Comparison of ENCODE assay signal across 20 cellular contexts in genomic region chr6:139545474-139546116, GRCh38.
DNase-seq lines count a peak whose midpoint lies in the region; ATAC-seq, FAIRE-seq and TF ChIP-seq lines count a peak whose summit lies in the region.
"Had no signal": no experiment of that assay in that cellular context is flagged by ENCODE, and none has a peak within 500 bp of the region (broad histone marks: within the 10 kb centered on the region; RNA-seq: fewer than 3 reads in every experiment).

No MANE protein-coding gene starts in this region.

- H3K27me3 ChIP-seq in IMR-90 (ENCODE audit: control insufficient read depth, insufficient read depth, low read length) (no peaks in the 10 kb centered on the region), astrocyte (ENCODE audit: insufficient read depth, low read length) (no peaks in the 10 kb centered on the region), spleen (replicated peaks in 1 of 7) (no peaks in the 10 kb centered on the region), PC-3 (ENCODE audit: low read length) (no peaks in the 10 kb centered on the region)
- H3K27me3 ChIP-seq: BE2C, heart left ventricle, tibial nerve had no signal

- H3K36me3 ChIP-seq in IMR-90 (ENCODE audit: control insufficient read depth, insufficient read depth, low read length) (no peaks in the 10 kb centered on the region), astrocyte (ENCODE audit: insufficient read depth, low read length) (no peaks in the 10 kb centered on the region), spleen (no peaks in the 10 kb centered on the region), PC-3 (ENCODE audit: low read depth, low read length) (no peaks in the 10 kb centered on the region)
- H3K36me3 ChIP-seq: BE2C, heart left ventricle, tibial nerve had no signal

- in situ Hi-C loops in IMR-90 (cut with MboI; ENCODE audit: low sequenced_read_pairs), result no loop called here

- TF ChIP-seq POLR2A in IMR-90 (IDR thresholded peaks at IDR 0.05; ENCODE audit: low read depth, low read length) (no peak), spleen (IDR thresholded peaks at IDR 0.05) (no peak), GM12891 (IDR thresholded peaks at IDR 0.05; ENCODE audit: low read depth, low read length) (no peak)

- no peak for TF ChIP-seq RAD21 in IMR-90 (IDR thresholded peaks at IDR 0.05; ENCODE audit: low read length)

- TF ChIP-seq CTCF in IMR-90 (conservative IDR thresholded peaks at IDR 0.05; ENCODE audit: low read depth, low read length) (no peak), astrocyte (IDR thresholded peaks at IDR 0.05; ENCODE audit: insufficient read depth, low read depth, low read length) (no peak), spleen (IDR thresholded peaks at IDR 0.05 in 8 of 11, conservative IDR thresholded peaks at IDR 0.05 in 3 of 11) (no peak), PC-3 (conservative IDR thresholded peaks at IDR 0.05; ENCODE audit: low read depth, low read length) (no peak)

- no peaks in the 10 kb centered on the region for H3K9me2 ChIP-seq in PC-3 (replicated peaks; ENCODE audit: low read length)

- POLR2A ChIA-PET in IMR-90 (lab: Charles Lee; ENCODE audit: unreplicated experiment), result no interaction called here
- POLR2A ChIA-PET in PC-3 (lab: Charles Lee; ENCODE audit: unreplicated experiment), result no interaction called here

- peak overlapping the region; percentile 17 to 41; a peak in 3 of 4 replicates for H4K8ac ChIP-seq in IMR-90 (ENCODE audit: low read depth in 2 of 2, low read length in 2 of 2)

- H3K4me1 Mint-ChIP-seq in astrocyte (ENCODE audit: low read depth, unreplicated experiment), result peaks cover 5% of the 10 kb centered on the region

- H3K4me2 ChIP-seq in IMR-90 (ENCODE audit: low read depth, low read length) (peak overlapping the region; percentile 68), astrocyte (ENCODE audit: low read length) (no peak overlapping the region), PC-3 (ENCODE audit: low read length) (no peak overlapping the region)

- ATAC-seq in IMR-90 (ENCODE audit: low read depth) (peak; percentile 67), left colon (peak; percentile 29), HG02970 (IDR thresholded peaks at IDR 0.05; ENCODE audit: low FRiP score, unreplicated experiment) (no peak), PC-3 (no peak)
- ATAC-seq: heart left ventricle, T-cell had no signal

- H3K9me3 ChIP-seq in IMR-90 (ENCODE audit: control insufficient read depth, insufficient read depth, low read length) (no peaks in the 10 kb centered on the region), astrocyte (ENCODE audit: insufficient read depth, low read depth, low read length) (no peaks in the 10 kb centered on the region), spleen (no peaks in the 10 kb centered on the region), PC-3 (ENCODE audit: low read length) (no peaks in the 10 kb centered on the region)
- H3K9me3 ChIP-seq: BE2C, heart left ventricle, tibial nerve had no signal

- no TSS peak for BruUV-seq in IMR-90 (replicated peaks; lab: Mats Ljungman, UMichigan)
- BruUV-seq in PC-3 (replicated peaks; lab: Mats Ljungman, UMichigan), result no TSS peak

- H2AK5ac ChIP-seq in IMR-90 (ENCODE audit: low read depth, low read length), result 0 out of 2 replicates have a peak overlapping the region, but pooled peaks have one; percentile 68

- dilution Hi-C loops in IMR-90 (cut with HindIII; ENCODE audit: low sequenced_read_pairs, unreplicated experiment), result no loop called here

- H3K36me3 Mint-ChIP-seq in astrocyte (ENCODE audit: low read depth, unreplicated experiment), result no peaks in the 10 kb centered on the region
- H3K36me3 Mint-ChIP-seq: activated naive CD4-positive, alpha-beta T cell treated with anti-CD3 and anti-CD28 coated beads, Interleukin-2, amount 50 U/mL, for 24 hours; T-cell had no signal

- CTCF ChIA-PET in IMR-90 (lab: Yijun Ruan, JAX) (no interaction called here), PC-3 (lab: Charles Lee) (no interaction called here)

- DNase-seq in IMR-90 (no peak), astrocyte (ENCODE audit: low read depth) (peak; percentile 40), left colon (no peak), spleen (no peak), PC-3 (no peak), GM12891 (ENCODE audit: insufficient read length, low spot score) (no peak), NCI-H1105 treated with DMSO at 0.1 percent for 48 hours (lab: John Stamatoyannopoulos, UW) (no peak)
- DNase-seq: activated CD8-positive, alpha-beta memory T cell treated with anti-CD3 and anti-CD28 coated beads, Interleukin-2, amount 50 U/mL, for 48 hours; BE2C; central memory CD4-positive, alpha-beta T cell; DMS 273 treated with DMSO at 0.1 percent for 48 hours; heart left ventricle; NCI-H2081 treated with DMSO at 0.1 percent for 48 hours; NCI-H526 treated with DMSO at 0.1 percent for 48 hours; stimulated activated CD4-positive, alpha-beta T cell treated with anti-CD3 and anti-CD28 coated beads, Interleukin-2, amount 100 ng/mL, for 24 hours; T-cell had no signal

- H3K27ac ChIP-seq in IMR-90 (ENCODE audit: insufficient read depth, low read length) (peak overlapping the region; percentile 29; the same call in 1 of the 2 replicates), astrocyte (ENCODE audit: low read depth, low read length) (no peak overlapping the region), spleen (peak overlapping the region in 6 of 8 donors; percentile 30 to 60 (median 44)), PC-3 (ENCODE audit: low read length) (no peak overlapping the region)

- peak overlapping the region; percentile 75; the same call in 1 of the 2 replicates for H2BK20ac ChIP-seq in IMR-90 (ENCODE audit: low read depth, low read length)

- H3K79me2 ChIP-seq in astrocyte (ENCODE audit: insufficient read depth, low read length) (no peaks in the 10 kb centered on the region), PC-3 (ENCODE audit: low read length) (no peaks in the 10 kb centered on the region)

- H3K4me1 ChIP-seq in IMR-90 (ENCODE audit: control insufficient read depth, insufficient read depth, low read length), result peaks cover 17% of the 10 kb centered on the region
- H3K4me1 ChIP-seq in astrocyte (ENCODE audit: insufficient read depth, low read length), result peaks cover 9% of the 10 kb centered on the region
- H3K4me1 ChIP-seq in spleen, result peaks cover 0 to 15% (median 8%) of the 10 kb centered on the region in 6 donors
- H3K4me1 ChIP-seq in PC-3 (ENCODE audit: insufficient read depth, low read length), result peaks cover 2% of the 10 kb centered on the region
- H3K4me1 ChIP-seq: BE2C had no signal

- H3K4me3 ChIP-seq in IMR-90 (ENCODE audit: insufficient read depth, low read depth, low read length) (no peak overlapping the region), astrocyte (ENCODE audit: insufficient read depth, low read depth, low read length) (no peak overlapping the region), spleen (no peak overlapping the region), PC-3 (ENCODE audit: low read length) (no peak overlapping the region)
- H3K4me3 ChIP-seq: heart left ventricle, tibial nerve had no signal

- no peaks in the 10 kb centered on the region for H3F3A ChIP-seq in PC-3 (ENCODE audit: low read length, unreplicated experiment)

- WGBS in IMR-90 (ENCODE audit: extremely low coverage in 2 of 2, insufficient read length in 1 of 2), 2 experiments, result no CpG with 5 or more reads among the region's 5 CpGs
- 62 to 83% (median 75%) methylated on average over 5 of the region's 5 CpGs for WGBS in spleen, 5 donors

- H2AFZ ChIP-seq in IMR-90 (replicated peaks; ENCODE audit: low read length, poor library complexity), result no peak overlapping the region
- peak overlapping the region; percentile 20 for H2AFZ ChIP-seq in astrocyte (ENCODE audit: low read depth, low read length)
- H2AFZ ChIP-seq in PC-3 (ENCODE audit: low read length), result no peak overlapping the region

- H3K9me1 ChIP-seq in IMR-90 (ENCODE audit: insufficient read depth, low read length), result peaks cover 5% of the 10 kb centered on the region; the same call in 1 of the 2 replicates

- H3K79me1 ChIP-seq in IMR-90 (ENCODE audit: low read depth in 1 of 2, low read length in 2 of 2), result no peaks in the 10 kb centered on the region

- H3K27me3 Mint-ChIP-seq in astrocyte (ENCODE audit: low read depth, unreplicated experiment), result no peaks in the 10 kb centered on the region
- H3K27me3 Mint-ChIP-seq: activated naive CD4-positive, alpha-beta T cell treated with anti-CD3 and anti-CD28 coated beads, Interleukin-2, amount 50 U/mL, for 24 hours; T-cell had no signal

- intact Hi-C loops in IMR-90 (cut with micrococcal nuclease) (no loop called here), left colon (cut with DNase I, micrococcal nuclease) (no loop called here), spleen (cut with DNase I; ENCODE audit: low total_unique reads) (no loop called here), PC-3 (cut with micrococcal nuclease) (no loop called here)

- peak overlapping the region; percentile 59 for H4K91ac ChIP-seq in IMR-90 (ENCODE audit: insufficient read depth, low read depth, low read length)

- no peak overlapping the region for H3K27ac Mint-ChIP-seq in astrocyte (ENCODE audit: unreplicated experiment)
- H3K27ac Mint-ChIP-seq: activated naive CD4-positive, alpha-beta T cell treated with anti-CD3 and anti-CD28 coated beads, Interleukin-2, amount 50 U/mL, for 24 hours had no signal

- H3K23ac ChIP-seq in IMR-90 (ENCODE audit: low read depth, low read length), result peak overlapping the region; percentile 39; the same call in 1 of the 2 replicates

- peak overlapping the region; percentile 57; the same call in 1 of the 2 replicates for H3K14ac ChIP-seq in IMR-90 (replicated peaks; ENCODE audit: low read depth, low read length)

- H3K4me3 Mint-ChIP-seq in astrocyte (ENCODE audit: unreplicated experiment), result no peak overlapping the region
- H3K4me3 Mint-ChIP-seq: activated naive CD4-positive, alpha-beta T cell treated with anti-CD3 and anti-CD28 coated beads, Interleukin-2, amount 50 U/mL, for 24 hours; T-cell had no signal

- H4K5ac ChIP-seq in IMR-90 (ENCODE audit: low read depth, low read length), result peak overlapping the region; percentile 71

- H2AK9ac ChIP-seq in IMR-90 (replicated peaks; ENCODE audit: low read depth, low read length, poor library complexity), result no peak overlapping the region

- H2BK120ac ChIP-seq in IMR-90 (ENCODE audit: low read depth, low read length), result peak overlapping the region; percentile 64

- no peak overlapping the region for H3K56ac ChIP-seq in IMR-90 (ENCODE audit: extremely low read depth, insufficient read depth, low read length)

- H3K4ac ChIP-seq in IMR-90 (ENCODE audit: low read depth, low read length), result peak overlapping the region; percentile 31; the same call in 1 of the 2 replicates

- peaks cover under 1% of the 10 kb centered on the region for H3K9me3 Mint-ChIP-seq in astrocyte (ENCODE audit: unreplicated experiment)
- H3K9me3 Mint-ChIP-seq: activated naive CD4-positive, alpha-beta T cell treated with anti-CD3 and anti-CD28 coated beads, Interleukin-2, amount 50 U/mL, for 24 hours; T-cell had no signal

- H3K18ac ChIP-seq in IMR-90 (ENCODE audit: low read depth, low read length), result peak overlapping the region; percentile 79

- peak overlapping the region; percentile 16 for H2BK5ac ChIP-seq in IMR-90 (ENCODE audit: low read depth, low read length, poor library complexity, severe bottlenecking)

- H4K20me1 ChIP-seq in IMR-90 (ENCODE audit: insufficient read depth, low read length), result no peaks in the 10 kb centered on the region
- H4K20me1 ChIP-seq in astrocyte (ENCODE audit: insufficient read depth, low read length), result no peaks in the 10 kb centered on the region
- no peaks in the 10 kb centered on the region for H4K20me1 ChIP-seq in PC-3 (ENCODE audit: low read length)

- peak overlapping the region; percentile 42 for H2BK15ac ChIP-seq in IMR-90 (ENCODE audit: low read depth, low read length)

- H3K9ac ChIP-seq in IMR-90 (ENCODE audit: low read depth, low read length) (peak overlapping the region; percentile 17; the same call in 1 of the 2 replicates), astrocyte (ENCODE audit: low read length) (no peak overlapping the region), PC-3 (ENCODE audit: low read length) (no peak overlapping the region)

- FAIRE-seq in astrocyte (lab: Jason Lieb, UNC), result no peak
- no peak for FAIRE-seq in GM12891 (lab: Jason Lieb, UNC)
- FAIRE-seq: keratinocyte had no signal

Comparison
In these comparisons a context has a peak if more than half of its experiments do, and no peak if none do; other contexts are left out.
1. ATAC-seq: peak in IMR-90 (single experiment) and left colon (single experiment); none in HG02970 (single experiment) and PC-3 (single experiment).
2. H3K27ac ChIP-seq: peak in IMR-90 (single experiment) and spleen (6 of 8); none in astrocyte (single experiment) and PC-3 (single experiment).